In the genomic region with DNA sequence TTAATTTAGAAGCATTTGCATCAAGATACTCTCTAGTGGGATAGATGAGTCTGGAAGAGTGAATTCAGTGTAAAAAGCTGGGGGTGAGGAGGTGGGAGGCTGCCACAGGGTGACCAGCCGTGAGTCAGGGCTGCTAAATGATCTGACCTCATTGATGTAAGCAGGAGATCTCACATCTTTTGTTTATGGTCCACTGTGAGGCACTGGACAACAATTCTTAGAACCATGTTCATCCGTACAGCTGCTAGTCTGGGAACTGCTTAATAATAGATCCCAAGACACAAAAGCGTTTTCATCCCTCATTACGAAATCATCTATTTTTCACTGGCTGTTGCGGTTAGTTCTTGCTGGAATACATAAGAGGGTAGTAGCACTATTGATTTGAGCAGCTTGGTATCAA, we compare ENCODE assay signal across 1 cellular context.
TF ChIP-seq lines count a peak whose summit lies in the region.

No MANE protein-coding gene starts in this region.

TF ChIP-seq in K562, 482 proteins besides CTCF, POLR2A, EP300 and RAD21:
- no peak for TF ChIP-seq TCFL5 (CRISPR knock-in tag; conservative IDR thresholded peaks at IDR 0.05)
- peak; percentile 43 for TF ChIP-seq CEBPB (tag; IDR thresholded peaks at IDR 0.05)
